9 cellular contexts compared by ENCODE assay signal in the genomic region with DNA sequence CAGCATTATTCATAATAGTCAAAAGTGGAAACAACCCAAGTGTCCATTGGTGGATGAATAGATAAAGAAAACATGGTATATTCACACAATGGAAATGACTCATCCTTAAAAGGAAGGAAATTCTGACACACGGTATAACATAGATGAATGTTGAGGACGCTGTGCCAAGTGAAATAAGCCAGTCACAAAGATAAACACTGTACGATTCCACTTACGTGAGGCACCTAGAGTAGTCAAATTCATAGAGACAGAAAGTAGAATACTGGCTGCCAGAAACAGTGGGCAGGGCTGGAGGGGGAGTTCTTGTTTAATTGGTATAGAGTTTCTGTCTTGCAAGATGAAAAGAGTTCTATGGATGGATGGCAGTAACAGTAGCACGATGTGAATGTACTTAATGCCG. TPM values are rescaled to one million over a fixed set of nuclear protein-coding genes. Genes with fewer than 3 reads are reported as not detected.
DNase-seq lines count a peak whose midpoint lies in the region; ATAC-seq and TF ChIP-seq lines count a peak whose summit lies in the region.
"Had no signal": no experiment of that assay in that cellular context is flagged by ENCODE, and none has a peak within 500 bp of the region (broad histone marks: within the 10 kb centered on the region; RNA-seq: fewer than 3 reads in every experiment).

No MANE protein-coding gene starts in this region.

- TF ChIP-seq CTCF in NB4 (IDR thresholded peaks at IDR 0.05; ENCODE audit: low read depth, low read length) = no peak
- TF ChIP-seq CTCF in astrocyte of the spinal cord (IDR thresholded peaks at IDR 0.05; ENCODE audit: low read depth, low read length) = no peak

- peak; percentile 63 for DNase-seq in NCI-H345 (lab: John Stamatoyannopoulos, UW)
- no peak for DNase-seq in NCI-H345 treated with DMSO at 0.1 percent for 48 hours (lab: John Stamatoyannopoulos, UW; ENCODE audit: unreplicated experiment)
- peak; percentile 20 for DNase-seq in NB4 (ENCODE audit: low read depth)
- DNase-seq in astrocyte of the spinal cord (ENCODE audit: low read depth, low spot score) = peak; percentile 94
- DNase-seq in renal cortical epithelial cell (ENCODE audit: low read depth) = peak; percentile 49
- DNase-seq in superior temporal gyrus (ENCODE audit: extremely low spot score) = no peak
- no peak for DNase-seq in NCI-H524 treated with DMSO at 0.1 percent for 48 hours (lab: John Stamatoyannopoulos, UW)
- DNase-seq: NCI-H1105 treated with DMSO at 0.1 percent for 48 hours had no signal

- H3K4me3 ChIP-seq in NB4 (ENCODE audit: low read depth, low read length) (no peak overlapping the region), astrocyte of the spinal cord (ENCODE audit: low read depth, low read length) (no peak overlapping the region)

- in situ Hi-C loops in astrocyte of the spinal cord (cut with HindIII; ENCODE audit: low sequenced_read_pairs) = no loop called here

- no peak for TF ChIP-seq POLR2A in NB4 (IDR thresholded peaks at IDR 0.05; ENCODE audit: extremely low read depth, insufficient read length)

- no peak for ATAC-seq in GM18520 (IDR thresholded peaks at IDR 0.05; ENCODE audit: unreplicated experiment)

RNA-seq across cellular contexts. Expression of gene KAT6B, which starts 26.6 kb away (rescaled TPM):
- 6.3 and 33.1 TPM in 2 replicates for total RNA-seq in renal cortical epithelial cell

Comparison
In these comparisons a context has a peak if more than half of its experiments do, and no peak if none do; other contexts are left out.
1. DNase-seq: peak in NCI-H345 (single experiment), NB4 (single experiment), astrocyte of the spinal cord (single experiment) and renal cortical epithelial cell (single experiment); none in NCI-H345 treated with DMSO at 0.1 percent for 48 hours (single experiment), superior temporal gyrus (single experiment) and NCI-H524 treated with DMSO at 0.1 percent for 48 hours (single experiment).